In the genomic region with DNA sequence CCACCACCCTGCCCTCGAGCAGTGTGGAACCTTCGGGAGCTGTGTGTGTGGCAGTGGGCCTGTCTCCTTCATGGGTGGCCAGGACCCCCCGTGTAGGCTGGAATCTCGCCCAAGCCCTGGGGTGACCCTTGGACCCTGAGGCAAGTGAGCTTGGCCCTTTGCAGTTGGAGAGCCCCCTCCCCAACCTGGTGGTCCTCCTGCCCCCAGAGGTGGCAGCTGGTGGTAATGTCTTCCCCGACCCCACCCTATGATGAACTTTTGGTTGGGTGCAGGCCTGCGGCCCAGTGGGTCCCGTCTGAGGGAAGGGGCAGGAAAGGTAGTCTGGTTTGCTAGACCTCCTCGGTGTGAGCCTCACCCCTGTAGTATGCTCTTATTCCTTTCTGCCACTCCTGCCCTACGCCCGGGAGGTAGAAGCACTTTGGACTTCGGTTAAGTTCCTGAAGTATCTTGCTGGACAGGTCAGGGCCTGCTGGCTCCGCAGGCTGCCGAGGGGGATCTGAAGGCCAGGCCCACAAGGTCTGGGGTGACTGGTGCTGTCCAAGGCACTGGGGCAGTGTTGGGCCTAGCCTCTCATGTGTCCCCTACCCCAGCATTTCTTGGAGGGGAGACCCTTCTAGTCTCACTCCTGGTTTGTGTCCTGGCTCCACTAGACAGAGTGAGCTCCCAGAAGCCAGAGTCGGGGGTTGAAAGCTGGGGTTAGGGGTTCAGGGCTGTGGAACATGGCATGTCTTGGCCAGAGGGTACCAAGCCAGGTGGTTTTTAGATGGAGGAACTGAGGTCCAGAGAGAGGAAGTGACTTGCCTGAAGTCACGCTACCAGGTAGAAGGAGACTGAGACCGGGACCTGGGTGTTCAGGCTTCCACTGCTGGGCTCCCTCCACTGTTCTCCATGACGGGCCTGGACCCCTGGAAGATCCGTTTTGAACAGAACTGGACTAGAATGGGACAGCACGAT, we compare ENCODE assay signal across 1 cellular context.
TF ChIP-seq lines count a peak whose summit lies in the region.

No MANE protein-coding gene starts in this region.

TF ChIP-seq in HepG2, 621 proteins besides CTCF, POLR2A, EP300 and RAD21 (continued from another document and continues in another):
- TF ChIP-seq, protein P1, sequence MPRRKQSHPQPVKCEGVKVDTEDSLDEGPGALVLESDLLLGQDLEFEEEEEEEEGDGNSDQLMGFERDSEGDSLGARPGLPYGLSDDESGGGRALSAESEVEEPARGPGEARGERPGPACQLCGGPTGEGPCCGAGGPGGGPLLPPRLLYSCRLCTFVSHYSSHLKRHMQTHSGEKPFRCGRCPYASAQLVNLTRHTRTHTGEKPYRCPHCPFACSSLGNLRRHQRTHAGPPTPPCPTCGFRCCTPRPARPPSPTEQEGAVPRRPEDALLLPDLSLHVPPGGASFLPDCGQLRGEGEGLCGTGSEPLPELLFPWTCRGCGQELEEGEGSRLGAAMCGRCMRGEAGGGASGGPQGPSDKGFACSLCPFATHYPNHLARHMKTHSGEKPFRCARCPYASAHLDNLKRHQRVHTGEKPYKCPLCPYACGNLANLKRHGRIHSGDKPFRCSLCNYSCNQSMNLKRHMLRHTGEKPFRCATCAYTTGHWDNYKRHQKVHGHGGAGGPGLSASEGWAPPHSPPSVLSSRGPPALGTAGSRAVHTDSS (CRISPR knock-in tag; conservative IDR thresholded peaks at IDR 0.05), result no peak
- TF ChIP-seq TEAD3 (CRISPR knock-in tag; optimal IDR thresholded peaks at IDR 0.05; ENCODE audit: borderline replicate concordance), result peak; percentile 46
- TF ChIP-seq DMAP1 (CRISPR knock-in tag; IDR thresholded peaks at IDR 0.05), result peak; percentile 36; the same call in 1 of the 2 replicates
- TF ChIP-seq, protein P2, sequence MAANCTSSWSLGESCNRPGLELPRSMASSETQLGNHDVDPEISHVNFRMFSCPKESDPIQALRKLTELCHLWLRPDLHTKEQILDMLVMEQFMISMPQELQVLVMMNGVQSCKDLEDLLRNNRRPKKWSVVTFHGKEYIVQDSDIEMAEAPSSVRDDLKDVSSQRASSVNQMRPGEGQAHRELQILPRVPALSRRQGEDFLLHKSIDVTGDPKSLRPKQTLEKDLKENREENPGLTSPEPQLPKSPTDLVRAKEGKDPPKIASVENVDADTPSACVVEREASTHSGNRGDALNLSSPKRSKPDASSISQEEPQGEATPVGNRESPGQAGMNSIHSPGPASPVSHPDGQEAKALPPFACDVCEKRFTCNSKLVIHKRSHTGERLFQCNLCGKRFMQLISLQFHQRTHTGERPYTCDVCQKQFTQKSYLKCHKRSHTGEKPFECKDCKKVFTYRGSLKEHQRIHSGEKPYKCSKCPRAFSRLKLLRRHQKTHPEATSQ (CRISPR knock-in tag; IDR thresholded peaks at IDR 0.05; ENCODE audit: borderline replicate concordance), result peak; percentile 77; the same call in 1 of the 2 replicates
- no peak for TF ChIP-seq FOXP1 (IDR thresholded peaks at IDR 0.05)
- no peak for TF ChIP-seq FOXP1 (CRISPR knock-in tag; IDR thresholded peaks at IDR 0.05)
- no peak for TF ChIP-seq PAX8 (CRISPR knock-in tag; IDR thresholded peaks at IDR 0.05; ENCODE audit: borderline replicate concordance)
- TF ChIP-seq POLR2AphosphoS2 (IDR thresholded peaks at IDR 0.05; ENCODE audit: low read depth, low read length), result no peak
- TF ChIP-seq, protein P3, sequence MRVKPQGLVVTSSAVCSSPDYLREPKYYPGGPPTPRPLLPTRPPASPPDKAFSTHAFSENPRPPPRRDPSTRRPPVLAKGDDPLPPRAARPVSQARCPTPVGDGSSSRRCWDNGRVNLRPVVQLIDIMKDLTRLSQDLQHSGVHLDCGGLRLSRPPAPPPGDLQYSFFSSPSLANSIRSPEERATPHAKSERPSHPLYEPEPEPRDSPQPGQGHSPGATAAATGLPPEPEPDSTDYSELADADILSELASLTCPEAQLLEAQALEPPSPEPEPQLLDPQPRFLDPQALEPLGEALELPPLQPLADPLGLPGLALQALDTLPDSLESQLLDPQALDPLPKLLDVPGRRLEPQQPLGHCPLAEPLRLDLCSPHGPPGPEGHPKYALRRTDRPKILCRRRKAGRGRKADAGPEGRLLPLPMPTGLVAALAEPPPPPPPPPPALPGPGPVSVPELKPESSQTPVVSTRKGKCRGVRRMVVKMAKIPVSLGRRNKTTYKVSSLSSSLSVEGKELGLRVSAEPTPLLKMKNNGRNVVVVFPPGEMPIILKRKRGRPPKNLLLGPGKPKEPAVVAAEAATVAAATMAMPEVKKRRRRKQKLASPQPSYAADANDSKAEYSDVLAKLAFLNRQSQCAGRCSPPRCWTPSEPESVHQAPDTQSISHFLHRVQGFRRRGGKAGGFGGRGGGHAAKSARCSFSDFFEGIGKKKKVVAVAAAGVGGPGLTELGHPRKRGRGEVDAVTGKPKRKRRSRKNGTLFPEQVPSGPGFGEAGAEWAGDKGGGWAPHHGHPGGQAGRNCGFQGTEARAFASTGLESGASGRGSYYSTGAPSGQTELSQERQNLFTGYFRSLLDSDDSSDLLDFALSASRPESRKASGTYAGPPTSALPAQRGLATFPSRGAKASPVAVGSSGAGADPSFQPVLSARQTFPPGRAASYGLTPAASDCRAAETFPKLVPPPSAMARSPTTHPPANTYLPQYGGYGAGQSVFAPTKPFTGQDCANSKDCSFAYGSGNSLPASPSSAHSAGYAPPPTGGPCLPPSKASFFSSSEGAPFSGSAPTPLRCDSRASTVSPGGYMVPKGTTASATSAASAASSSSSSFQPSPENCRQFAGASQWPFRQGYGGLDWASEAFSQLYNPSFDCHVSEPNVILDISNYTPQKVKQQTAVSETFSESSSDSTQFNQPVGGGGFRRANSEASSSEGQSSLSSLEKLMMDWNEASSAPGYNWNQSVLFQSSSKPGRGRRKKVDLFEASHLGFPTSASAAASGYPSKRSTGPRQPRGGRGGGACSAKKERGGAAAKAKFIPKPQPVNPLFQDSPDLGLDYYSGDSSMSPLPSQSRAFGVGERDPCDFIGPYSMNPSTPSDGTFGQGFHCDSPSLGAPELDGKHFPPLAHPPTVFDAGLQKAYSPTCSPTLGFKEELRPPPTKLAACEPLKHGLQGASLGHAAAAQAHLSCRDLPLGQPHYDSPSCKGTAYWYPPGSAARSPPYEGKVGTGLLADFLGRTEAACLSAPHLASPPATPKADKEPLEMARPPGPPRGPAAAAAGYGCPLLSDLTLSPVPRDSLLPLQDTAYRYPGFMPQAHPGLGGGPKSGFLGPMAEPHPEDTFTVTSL (CRISPR knock-in tag; IDR thresholded peaks at IDR 0.05; ENCODE audit: borderline replicate concordance), result no peak
- no peak for TF ChIP-seq ZNF251 (CRISPR knock-in tag; IDR thresholded peaks at IDR 0.05)
- no peak for TF ChIP-seq TOE1 (CRISPR knock-in tag; IDR thresholded peaks at IDR 0.05)
- TF ChIP-seq, protein P4, sequence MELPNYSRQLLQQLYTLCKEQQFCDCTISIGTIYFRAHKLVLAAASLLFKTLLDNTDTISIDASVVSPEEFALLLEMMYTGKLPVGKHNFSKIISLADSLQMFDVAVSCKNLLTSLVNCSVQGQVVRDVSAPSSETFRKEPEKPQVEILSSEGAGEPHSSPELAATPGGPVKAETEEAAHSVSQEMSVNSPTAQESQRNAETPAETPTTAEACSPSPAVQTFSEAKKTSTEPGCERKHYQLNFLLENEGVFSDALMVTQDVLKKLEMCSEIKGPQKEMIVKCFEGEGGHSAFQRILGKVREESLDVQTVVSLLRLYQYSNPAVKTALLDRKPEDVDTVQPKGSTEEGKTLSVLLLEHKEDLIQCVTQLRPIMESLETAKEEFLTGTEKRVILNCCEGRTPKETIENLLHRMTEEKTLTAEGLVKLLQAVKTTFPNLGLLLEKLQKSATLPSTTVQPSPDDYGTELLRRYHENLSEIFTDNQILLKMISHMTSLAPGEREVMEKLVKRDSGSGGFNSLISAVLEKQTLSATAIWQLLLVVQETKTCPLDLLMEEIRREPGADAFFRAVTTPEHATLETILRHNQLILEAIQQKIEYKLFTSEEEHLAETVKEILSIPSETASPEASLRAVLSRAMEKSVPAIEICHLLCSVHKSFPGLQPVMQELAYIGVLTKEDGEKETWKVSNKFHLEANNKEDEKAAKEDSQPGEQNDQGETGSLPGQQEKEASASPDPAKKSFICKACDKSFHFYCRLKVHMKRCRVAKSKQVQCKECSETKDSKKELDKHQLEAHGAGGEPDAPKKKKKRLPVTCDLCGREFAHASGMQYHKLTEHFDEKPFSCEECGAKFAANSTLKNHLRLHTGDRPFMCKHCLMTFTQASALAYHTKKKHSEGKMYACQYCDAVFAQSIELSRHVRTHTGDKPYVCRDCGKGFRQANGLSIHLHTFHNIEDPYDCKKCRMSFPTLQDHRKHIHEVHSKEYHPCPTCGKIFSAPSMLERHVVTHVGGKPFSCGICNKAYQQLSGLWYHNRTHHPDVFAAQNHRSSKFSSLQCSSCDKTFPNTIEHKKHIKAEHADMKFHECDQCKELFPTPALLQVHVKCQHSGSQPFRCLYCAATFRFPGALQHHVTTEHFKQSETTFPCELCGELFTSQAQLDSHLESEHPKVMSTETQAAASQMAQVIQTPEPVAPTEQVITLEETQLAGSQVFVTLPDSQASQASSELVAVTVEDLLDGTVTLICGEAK (IDR thresholded peaks at IDR 0.05), result no peak
- TF ChIP-seq, protein P4 (CRISPR knock-in tag; IDR thresholded peaks at IDR 0.05), result peak; percentile 48
- peak; percentile 70 for TF ChIP-seq RBM39 (IDR thresholded peaks at IDR 0.05; ENCODE audit: low read depth, low read length, poor library complexity, severe bottlenecking)
- TF ChIP-seq GATA4 (IDR thresholded peaks at IDR 0.05; ENCODE audit: borderline replicate concordance, low read depth), result no peak
- TF ChIP-seq, protein P5, sequence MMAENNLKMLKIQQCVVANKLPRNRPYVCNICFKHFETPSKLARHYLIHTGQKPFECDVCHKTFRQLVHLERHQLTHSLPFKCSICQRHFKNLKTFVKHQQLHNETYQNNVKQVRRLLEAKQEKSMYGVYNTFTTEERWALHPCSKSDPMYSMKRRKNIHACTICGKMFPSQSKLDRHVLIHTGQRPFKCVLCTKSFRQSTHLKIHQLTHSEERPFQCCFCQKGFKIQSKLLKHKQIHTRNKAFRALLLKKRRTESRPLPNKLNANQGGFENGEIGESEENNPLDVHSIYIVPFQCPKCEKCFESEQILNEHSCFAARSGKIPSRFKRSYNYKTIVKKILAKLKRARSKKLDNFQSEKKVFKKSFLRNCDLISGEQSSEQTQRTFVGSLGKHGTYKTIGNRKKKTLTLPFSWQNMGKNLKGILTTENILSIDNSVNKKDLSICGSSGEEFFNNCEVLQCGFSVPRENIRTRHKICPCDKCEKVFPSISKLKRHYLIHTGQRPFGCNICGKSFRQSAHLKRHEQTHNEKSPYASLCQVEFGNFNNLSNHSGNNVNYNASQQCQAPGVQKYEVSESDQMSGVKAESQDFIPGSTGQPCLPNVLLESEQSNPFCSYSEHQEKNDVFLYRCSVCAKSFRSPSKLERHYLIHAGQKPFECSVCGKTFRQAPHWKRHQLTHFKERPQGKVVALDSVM (CRISPR knock-in tag; IDR thresholded peaks at IDR 0.05), result no peak
- TF ChIP-seq, protein P6, sequence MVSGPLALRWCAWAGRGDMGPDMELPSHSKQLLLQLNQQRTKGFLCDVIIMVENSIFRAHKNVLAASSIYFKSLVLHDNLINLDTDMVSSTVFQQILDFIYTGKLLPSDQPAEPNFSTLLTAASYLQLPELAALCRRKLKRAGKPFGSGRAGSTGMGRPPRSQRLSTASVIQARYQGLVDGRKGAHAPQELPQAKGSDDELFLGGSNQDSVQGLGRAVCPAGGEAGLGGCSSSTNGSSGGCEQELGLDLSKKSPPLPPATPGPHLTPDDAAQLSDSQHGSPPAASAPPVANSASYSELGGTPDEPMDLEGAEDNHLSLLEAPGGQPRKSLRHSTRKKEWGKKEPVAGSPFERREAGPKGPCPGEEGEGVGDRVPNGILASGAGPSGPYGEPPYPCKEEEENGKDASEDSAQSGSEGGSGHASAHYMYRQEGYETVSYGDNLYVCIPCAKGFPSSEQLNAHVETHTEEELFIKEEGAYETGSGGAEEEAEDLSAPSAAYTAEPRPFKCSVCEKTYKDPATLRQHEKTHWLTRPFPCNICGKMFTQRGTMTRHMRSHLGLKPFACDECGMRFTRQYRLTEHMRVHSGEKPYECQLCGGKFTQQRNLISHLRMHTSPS (CRISPR knock-in tag; IDR thresholded peaks at IDR 0.05; ENCODE audit: low read depth), result no peak
- no peak for TF ChIP-seq CBFB (CRISPR knock-in tag; IDR thresholded peaks at IDR 0.05)
- no peak for TF ChIP-seq ZNF441 (CRISPR knock-in tag; IDR thresholded peaks at IDR 0.05; ENCODE audit: borderline replicate concordance)
- no peak for TF ChIP-seq CEBPG (CRISPR knock-in tag; IDR thresholded peaks at IDR 0.05)
- TF ChIP-seq, protein P7, sequence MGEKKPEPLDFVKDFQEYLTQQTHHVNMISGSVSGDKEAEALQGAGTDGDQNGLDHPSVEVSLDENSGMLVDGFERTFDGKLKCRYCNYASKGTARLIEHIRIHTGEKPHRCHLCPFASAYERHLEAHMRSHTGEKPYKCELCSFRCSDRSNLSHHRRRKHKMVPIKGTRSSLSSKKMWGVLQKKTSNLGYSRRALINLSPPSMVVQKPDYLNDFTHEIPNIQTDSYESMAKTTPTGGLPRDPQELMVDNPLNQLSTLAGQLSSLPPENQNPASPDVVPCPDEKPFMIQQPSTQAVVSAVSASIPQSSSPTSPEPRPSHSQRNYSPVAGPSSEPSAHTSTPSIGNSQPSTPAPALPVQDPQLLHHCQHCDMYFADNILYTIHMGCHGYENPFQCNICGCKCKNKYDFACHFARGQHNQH (CRISPR knock-in tag; IDR thresholded peaks at IDR 0.05), result peak; percentile 20
- TF ChIP-seq HNF4G (IDR thresholded peaks at IDR 0.05; ENCODE audit: borderline replicate concordance, low read depth, low read length), result peak; percentile 34; the same call in 1 of the 2 replicates
- peak; percentile 79; the same call in 1 of the 2 replicates for TF ChIP-seq HNF4G (CRISPR knock-in tag; IDR thresholded peaks at IDR 0.05; ENCODE audit: borderline replicate concordance, low read depth)
- TF ChIP-seq BCL6 (CRISPR knock-in tag; IDR thresholded peaks at IDR 0.05), result no peak
- TF ChIP-seq ZNF335 (CRISPR knock-in tag; IDR thresholded peaks at IDR 0.05), result no peak
- TF ChIP-seq, protein P8, sequence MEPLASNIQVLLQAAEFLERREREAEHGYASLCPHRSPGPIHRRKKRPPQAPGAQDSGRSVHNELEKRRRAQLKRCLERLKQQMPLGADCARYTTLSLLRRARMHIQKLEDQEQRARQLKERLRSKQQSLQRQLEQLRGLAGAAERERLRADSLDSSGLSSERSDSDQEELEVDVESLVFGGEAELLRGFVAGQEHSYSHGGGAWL (CRISPR knock-in tag; IDR thresholded peaks at IDR 0.05), result no peak
